In the genomic region with DNA sequence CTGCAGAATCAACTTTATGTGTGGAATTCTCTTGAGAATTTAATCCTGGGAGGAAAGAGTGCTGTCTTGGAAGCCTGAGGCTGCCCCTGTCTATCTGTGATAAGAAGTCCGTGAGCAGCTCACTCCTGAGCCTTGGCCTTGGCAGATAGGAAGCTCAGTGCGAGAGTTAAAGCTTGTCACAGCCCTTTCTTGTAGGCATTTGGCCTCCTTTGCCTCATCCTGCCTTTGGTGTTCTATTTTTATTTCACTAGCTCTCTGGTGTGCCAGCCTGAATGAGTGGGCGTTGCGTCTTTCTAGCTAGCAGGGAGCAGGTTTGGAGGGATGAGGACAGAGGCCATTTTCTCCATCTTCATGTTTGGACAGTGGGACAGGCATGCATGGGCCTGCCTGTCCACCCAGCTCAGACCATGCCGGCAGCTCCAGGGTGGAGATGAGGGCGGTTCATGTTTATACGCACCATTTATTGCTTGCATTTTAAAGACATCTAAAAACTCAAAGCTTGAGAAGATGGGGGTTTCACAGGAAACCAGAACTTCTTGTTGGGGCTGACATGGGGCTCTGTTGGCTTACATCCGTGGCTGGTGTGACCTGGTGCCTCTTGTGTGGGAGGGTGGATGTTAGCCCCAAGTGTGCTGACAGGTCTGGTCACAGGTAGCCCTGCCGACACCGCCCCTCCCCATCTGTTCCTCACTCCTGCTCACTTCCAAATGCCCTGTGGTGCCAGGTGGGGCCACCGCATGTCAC, we compare ENCODE assay signal across 8 cellular contexts. TPM values are rescaled to one million over a fixed set of nuclear protein-coding genes. Genes with fewer than 3 reads are reported as not detected.
DNase-seq lines count a peak whose midpoint lies in the region; ATAC-seq and TF ChIP-seq lines count a peak whose summit lies in the region.

No MANE protein-coding gene starts in this region.

- CTCF ChIA-PET in activated B cell treated with CpG ODN at 0.5 μM for 24 hours (lab: Charles Lee) = interaction anchor here (0.5 to 4.6 kb wide), 4 partner anchors 10 to 178 kb away, joined by 3 to 43 read pairs (median 6); no protein-coding TSS in a partner anchor

- TF ChIP-seq CTCF in activated B cell treated with CpG ODN at 0.5 μM for 24 hours (IDR thresholded peaks at IDR 0.05) (no peak), nephron (IDR thresholded peaks at IDR 0.05; ENCODE audit: unreplicated experiment in 3 of 3) (no peak)

- H3K27me3 Mint-ChIP-seq in activated B cell treated with CpG ODN at 0.5 μM for 24 hours (no peaks in the 10 kb centered on the region), nephron (ENCODE audit: low read depth) (peaks cover 4% of the 10 kb centered on the region)

- DNase-seq in activated B cell treated with CpG ODN at 0.5 μM for 24 hours (peak; percentile 31), NCI-H2081 treated with DMSO at 0.1 percent for 48 hours (lab: John Stamatoyannopoulos, UW) (no peak), SKM-1 treated with dmso at 0.1 percent for 144 hours (lab: John Stamatoyannopoulos, UW; ENCODE audit: unreplicated experiment) (no peak), mucosa of gallbladder (ENCODE audit: low spot score) (no peak), KG1 (lab: John Stamatoyannopoulos, UW) (no peak)

- ATAC-seq in GM21529 (IDR thresholded peaks at IDR 0.05; ENCODE audit: unreplicated experiment) = peak; percentile 20
- ATAC-seq in activated B cell treated with CpG ODN at 0.5 μM for 24 hours (ENCODE audit: low read depth) = peak; percentile 18

- H3K4me3 Mint-ChIP-seq in activated B cell treated with CpG ODN at 0.5 μM for 24 hours = peak overlapping the region; percentile 75
- H3K4me3 Mint-ChIP-seq in nephron = no peak overlapping the region

- no peaks in the 10 kb centered on the region for H3K9me3 Mint-ChIP-seq in activated B cell treated with CpG ODN at 0.5 μM for 24 hours
- no peaks in the 10 kb centered on the region for H3K9me3 Mint-ChIP-seq in nephron

- H3K27ac Mint-ChIP-seq in activated B cell treated with CpG ODN at 0.5 μM for 24 hours (peak overlapping the region; percentile 99), nephron (peak overlapping the region in 2 of 3 experiments; percentile 25 to 37)

- H3K27ac ChIP-seq in cingulate gyrus (ENCODE audit: low read depth, low read length) = peak overlapping the region; percentile 89

- H3K4me1 Mint-ChIP-seq in activated B cell treated with CpG ODN at 0.5 μM for 24 hours = peaks cover 94% of the 10 kb centered on the region
- peaks cover 25% of the 10 kb centered on the region for H3K4me1 Mint-ChIP-seq in nephron

- intact Hi-C loops in activated B cell treated with CpG ODN at 0.5 μM for 24 hours (cut with micrococcal nuclease) = loop anchor here (1.0 kb wide), 1 partner anchor 168 kb away; a partner anchor contains a TSS

- POLR2A ChIA-PET in activated B cell treated with CpG ODN at 0.5 μM for 24 hours (lab: Charles Lee) = interaction anchor here (0.6 to 6.6 kb wide), 21 partner anchors 8 to 831 kb away, joined by 3 to 148 read pairs (median 5); a partner anchor contains a TSS

- H3K36me3 Mint-ChIP-seq in activated B cell treated with CpG ODN at 0.5 μM for 24 hours (ENCODE audit: low read depth) (peaks cover 2% of the 10 kb centered on the region), nephron (ENCODE audit: low read depth) (no peaks in the 10 kb centered on the region)

RNA-seq across cellular contexts. Expression of a gene that starts 29.8 kb away (rescaled TPM):
- total RNA-seq in activated B cell treated with CpG ODN at 0.5 μM for 24 hours (8.6 and 8.8 TPM in 2 replicates), mucosa of gallbladder (2.7 TPM)

RNA-seq across cellular contexts. Expression of a gene that starts 52.9 kb away (rescaled TPM):
- total RNA-seq in activated B cell treated with CpG ODN at 0.5 μM for 24 hours = 91.0 and 105 TPM in 2 replicates
- total RNA-seq in mucosa of gallbladder = 47.2 TPM

RNA-seq across cellular contexts. Expression of a gene that starts 53.8 kb away (rescaled TPM):
- total RNA-seq in activated B cell treated with CpG ODN at 0.5 μM for 24 hours (55.6 and 56.2 TPM in 2 replicates), mucosa of gallbladder (39.1 TPM)
